In genomic region chr20:39624316-39624715, GRCh38 we compare ENCODE assay signal across 20 cellular contexts.
DNase-seq lines count a peak whose midpoint lies in the region; ATAC-seq and TF ChIP-seq lines count a peak whose summit lies in the region.
"Had no signal": no experiment of that assay in that cellular context is flagged by ENCODE, and none has a peak within 500 bp of the region (broad histone marks: within the 10 kb centered on the region; RNA-seq: fewer than 3 reads in every experiment).

No MANE protein-coding gene starts in this region.

- intact Hi-C loops in MCF 10A (cut with micrococcal nuclease): no loop called here
- intact Hi-C loops in mammary epithelial cell (cut with micrococcal nuclease): no loop called here

- no peaks in the 10 kb centered on the region for H3K4me1 ChIP-seq in mammary epithelial cell (ENCODE audit: insufficient read depth, low read length)
- H3K4me1 ChIP-seq: A549; BLaER1 treated with 17β-estradiol and CSF1 and Interleukin-3, amounts not matched to agents 10 nM and 100 nM; HAP-1 had no signal

- 80% methylated on average over 1 of the region's 1 CpG for WGBS in mammary epithelial cell (ENCODE audit: low coverage, missing lambda C conversion rate)

- ATAC-seq in GM18498 (IDR thresholded peaks at IDR 0.05; ENCODE audit: unreplicated experiment): no peak
- ATAC-seq: CD8-positive, alpha-beta T cell; HepG2 had no signal

- H3K27ac ChIP-seq in mammary epithelial cell (ENCODE audit: insufficient read depth, low read depth, low read length) (no peak overlapping the region), epithelial cell of prostate (peak overlapping the region; percentile 46)
- H3K27ac ChIP-seq: 22Rv1; A549; BLaER1 treated with 17β-estradiol and CSF1 and Interleukin-3, amounts not matched to agents 10 nM and 100 nM; HL-60 had no signal

- H3K27ac Mint-ChIP-seq in MCF 10A (ENCODE audit: low read depth, unreplicated experiment) (peak overlapping the region; percentile 72), nephron progenitor cell (peak overlapping the region; percentile 51)
- H3K27ac Mint-ChIP-seq: B cell; CD8-positive, alpha-beta T cell; IgD-negative memory B cell had no signal

- peaks cover 4% of the 10 kb centered on the region for H3K9me3 ChIP-seq in mammary epithelial cell (replicated peaks; ENCODE audit: insufficient read depth, low read length)
- H3K9me3 ChIP-seq: A549; BLaER1 treated with 17β-estradiol and CSF1 and Interleukin-3, amounts not matched to agents 10 nM and 100 nM; HAP-1 had no signal

- BruUV-seq in MCF 10A (replicated peaks; lab: Mats Ljungman, UMichigan): no TSS peak
- BruUV-seq in mammary epithelial cell (replicated peaks; lab: Mats Ljungman, UMichigan): no TSS peak

- dilution Hi-C loops in mammary epithelial cell (cut with HindIII; ENCODE audit: low sequenced_read_pairs): no loop called here

- H3K4me1 Mint-ChIP-seq in MCF 10A (ENCODE audit: insufficient read depth, unreplicated experiment) (peaks cover 36% of the 10 kb centered on the region), nephron progenitor cell (peaks cover 27% of the 10 kb centered on the region)
- H3K4me1 Mint-ChIP-seq: B cell had no signal

- no peak overlapping the region for H3K4me2 ChIP-seq in mammary epithelial cell (ENCODE audit: insufficient read depth, low read depth, low read length)
- H3K4me2 ChIP-seq: A549; BLaER1 treated with 17β-estradiol and CSF1 and Interleukin-3, amounts not matched to agents 10 nM and 100 nM had no signal

- H4K20me1 ChIP-seq in mammary epithelial cell (ENCODE audit: insufficient read depth, low read length): no peaks in the 10 kb centered on the region
- H4K20me1 ChIP-seq: BLaER1 treated with 17β-estradiol and CSF1 and Interleukin-3, amounts not matched to agents 10 nM and 100 nM had no signal

- H2AFZ ChIP-seq in mammary epithelial cell (ENCODE audit: low read depth, low read length): no peak overlapping the region

- no peaks in the 10 kb centered on the region for H3K79me2 ChIP-seq in mammary epithelial cell (ENCODE audit: insufficient read depth, low read length)

- in situ Hi-C loops in mammary epithelial cell (cut with MboI; ENCODE audit: low sequenced_read_pairs in 2 of 2): no loop called here

- TF ChIP-seq CTCF in MCF 10A (IDR thresholded peaks at IDR 0.05; ENCODE audit: unreplicated experiment) (no peak), mammary epithelial cell (conservative IDR thresholded peaks at IDR 0.05 in 1 of 2, IDR thresholded peaks at IDR 0.05 in 1 of 2; ENCODE audit: extremely low read depth in 1 of 2, insufficient read depth in 1 of 2, low read depth in 1 of 2, low read length in 2 of 2) (no peak), nephron progenitor cell (IDR thresholded peaks at IDR 0.05) (no peak)

- no peaks in the 10 kb centered on the region for H3K9me3 Mint-ChIP-seq in MCF 10A (ENCODE audit: unreplicated experiment)
- H3K9me3 Mint-ChIP-seq in nephron progenitor cell: no peaks in the 10 kb centered on the region
- H3K9me3 Mint-ChIP-seq: CD8-positive, alpha-beta T cell had no signal

- CTCF ChIA-PET in MCF 10A (lab: Yijun Ruan, JAX): no interaction called here
- CTCF ChIA-PET in mammary epithelial cell (lab: Charles Lee; ENCODE audit: low non-redundant PET): no interaction called here

- no peaks in the 10 kb centered on the region for H3K27me3 ChIP-seq in mammary epithelial cell (ENCODE audit: insufficient read depth, low read length)
- H3K27me3 ChIP-seq: BLaER1 treated with 17β-estradiol and CSF1 and Interleukin-3, amounts not matched to agents 10 nM and 100 nM had no signal

- H3K36me3 ChIP-seq in mammary epithelial cell (ENCODE audit: insufficient read depth, low read length): no peaks in the 10 kb centered on the region
- H3K36me3 ChIP-seq: BLaER1 treated with 17β-estradiol and CSF1 and Interleukin-3, amounts not matched to agents 10 nM and 100 nM; HAP-1 had no signal

- H3K4me3 Mint-ChIP-seq in MCF 10A (ENCODE audit: unreplicated experiment) (no peak overlapping the region), nephron progenitor cell (no peak overlapping the region)
- H3K4me3 Mint-ChIP-seq: B cell; CD8-positive, alpha-beta T cell; IgD-negative memory B cell had no signal

- H3K9ac ChIP-seq in mammary epithelial cell (ENCODE audit: insufficient read depth, low read length): no peak overlapping the region
- H3K9ac ChIP-seq: BLaER1 treated with 17β-estradiol and CSF1 and Interleukin-3, amounts not matched to agents 10 nM and 100 nM had no signal

- no peak for TF ChIP-seq POLR2A in erythroblast (IDR thresholded peaks at IDR 0.05; ENCODE audit: low read length)

- H3K36me3 Mint-ChIP-seq in MCF 10A (ENCODE audit: insufficient read depth, unreplicated experiment) (peaks cover 4% of the 10 kb centered on the region), nephron progenitor cell (ENCODE audit: low read depth) (no peaks in the 10 kb centered on the region)
- H3K36me3 Mint-ChIP-seq: CD8-positive, alpha-beta T cell; IgD-negative memory B cell had no signal

- peak; percentile 11 for DNase-seq in MCF 10A (ENCODE audit: unreplicated experiment)
- no peak for DNase-seq in mammary epithelial cell
- no peak for DNase-seq in epithelial cell of prostate (ENCODE audit: low read depth, low spot score)
- no peak for DNase-seq in nephron progenitor cell
- DNase-seq in Ammon's horn (ENCODE audit: low spot score): no peak
- no peak for DNase-seq in erythroblast (lab: John Stamatoyannopoulos, UW)
- DNase-seq: Calu3; CD8-positive, alpha-beta T cell; DMS79 treated with DMSO at 0.1 percent for 48 hours; GF-D8; KBM-7 had no signal

- POLR2A ChIA-PET in MCF 10A (lab: Yijun Ruan, JAX): interaction anchor here (1.1 to 2.5 kb wide), 2 partner anchors 18 to 254 kb away, joined by 3 to 19 read pairs; no protein-coding TSS in a partner anchor

- H3K4me3 ChIP-seq in mammary epithelial cell (replicated peaks in 1 of 3; ENCODE audit: insufficient read depth in 1 of 3, low read depth in 2 of 3, low read length in 3 of 3): no peak overlapping the region
- H3K4me3 ChIP-seq: A549; BLaER1 treated with 17β-estradiol and CSF1 and Interleukin-3, amounts not matched to agents 10 nM and 100 nM; HAP-1 had no signal

- no peaks in the 10 kb centered on the region for H3K27me3 Mint-ChIP-seq in MCF 10A (ENCODE audit: insufficient read depth, unreplicated experiment)
- peaks cover 5% of the 10 kb centered on the region for H3K27me3 Mint-ChIP-seq in nephron progenitor cell (ENCODE audit: low read depth, poor library complexity)
- H3K27me3 Mint-ChIP-seq: IgD-negative memory B cell had no signal
